ENCODE assay signal across 8 cellular contexts in the genomic region with DNA sequence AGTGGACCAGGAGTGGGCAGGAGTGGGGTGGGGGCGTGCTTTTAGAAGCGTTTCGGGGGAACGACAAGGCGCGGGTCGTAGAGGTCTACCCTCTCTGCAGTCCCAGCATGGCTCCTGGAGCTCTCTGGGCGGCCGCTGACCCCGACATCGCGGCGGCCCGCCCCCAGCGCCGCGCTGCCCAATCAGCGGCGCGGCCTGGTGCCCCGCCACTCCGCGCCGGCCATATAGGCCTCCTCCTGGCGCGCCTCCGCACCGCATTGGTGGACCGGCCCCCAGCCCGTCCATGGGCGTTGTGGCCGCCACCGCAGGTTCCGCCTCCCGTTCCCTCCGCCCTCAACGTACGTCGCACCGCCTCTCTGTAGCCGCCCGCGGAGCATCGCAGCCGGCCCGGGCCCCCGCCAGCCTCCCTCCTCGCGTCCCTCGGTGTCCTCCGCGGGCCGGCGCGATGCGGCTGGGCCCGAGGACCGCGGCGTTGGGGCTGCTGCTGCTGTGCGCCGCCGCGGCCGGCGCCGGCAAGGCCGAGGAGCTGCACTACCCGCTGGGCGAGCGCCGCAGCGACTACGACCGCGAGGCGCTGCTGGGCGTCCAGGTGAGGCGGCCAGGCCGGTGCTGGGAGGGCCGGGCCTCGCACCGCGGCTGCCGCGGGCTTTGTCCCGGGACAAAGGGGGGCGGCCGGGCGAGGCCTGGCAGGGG. TPM values are rescaled to one million over a fixed set of nuclear protein-coding genes. Genes with fewer than 3 reads are reported as not detected.
DNase-seq lines count a peak whose midpoint lies in the region; ATAC-seq and TF ChIP-seq lines count a peak whose summit lies in the region.

A gene with protein sequence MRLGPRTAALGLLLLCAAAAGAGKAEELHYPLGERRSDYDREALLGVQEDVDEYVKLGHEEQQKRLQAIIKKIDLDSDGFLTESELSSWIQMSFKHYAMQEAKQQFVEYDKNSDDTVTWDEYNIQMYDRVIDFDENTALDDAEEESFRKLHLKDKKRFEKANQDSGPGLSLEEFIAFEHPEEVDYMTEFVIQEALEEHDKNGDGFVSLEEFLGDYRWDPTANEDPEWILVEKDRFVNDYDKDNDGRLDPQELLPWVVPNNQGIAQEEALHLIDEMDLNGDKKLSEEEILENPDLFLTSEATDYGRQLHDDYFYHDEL (plus strand): TSS at position 353 of the 693 bp plus-strand sequence. CDS start 93 bp downstream, at position 446.

- TF ChIP-seq POLR2A in spleen (IDR thresholded peaks at IDR 0.05) = peak in 2 of 3 donors; percentile 62 to 87

- no peaks in the 10 kb centered on the region for H3K9me3 ChIP-seq in spleen

- TF ChIP-seq CTCF in spleen (IDR thresholded peaks at IDR 0.05 in 8 of 11, conservative IDR thresholded peaks at IDR 0.05 in 3 of 11) = peak in 4 of 11 experiments; percentile 28 to 60 (median 50)

- peak; percentile 98 for DNase-seq in AG20443 (ENCODE audit: low spot score)
- DNase-seq in NCI-H446 (lab: John Stamatoyannopoulos, UW) = peak; percentile 80 to 94
- peak; percentile 80 for DNase-seq in activated CD4-positive, CD25-positive, alpha-beta regulatory T cell treated with anti-CD3 and anti-CD28 coated beads, Interleukin-2, amount 50 U/mL, for 16 hours (ENCODE audit: low read depth, low spot score)
- DNase-seq in central memory CD4-positive, alpha-beta T cell = peak; percentile 90
- peak; percentile 92 for DNase-seq in inferior parietal cortex (ENCODE audit: extremely low spot score)
- DNase-seq in spleen = peak; percentile 100

- peaks cover 0 to 31% (median 11%) of the 10 kb centered on the region in 6 donors for H3K36me3 ChIP-seq in spleen

- peak within 1 kb of the TSS; percentile 53 to 88 (median 71) for H3K4me3 ChIP-seq in spleen

- no peaks in the 10 kb centered on the region for H3K27me3 ChIP-seq in spleen (replicated peaks in 1 of 7)

- 0 to 1% (median 0%) methylated on average over 29 to 90 of the region's 90 CpGs for WGBS in spleen, 5 donors

- intact Hi-C loops in spleen (cut with DNase I; ENCODE audit: low total_unique reads) = no loop called here

- H3K4me1 ChIP-seq in spleen = peaks cover 3 to 55% (median 37%) of the 10 kb centered on the region in 6 donors

- ATAC-seq in GM19043 (IDR thresholded peaks at IDR 0.05; ENCODE audit: low read depth, unreplicated experiment) (peak; percentile 94), HG03354 (IDR thresholded peaks at IDR 0.05; ENCODE audit: poor library complexity, severe bottlenecking, unreplicated experiment) (peak; percentile 97)

- peak within 1 kb of the TSS; percentile 66 to 93 (median 87) for H3K27ac ChIP-seq in spleen

RNA-seq across cellular contexts. Expression of the gene that starts here (rescaled TPM):
- total RNA-seq in spleen = 10 to 100 TPM; 24.6 to 38.3 (median 27.9) TPM
- 10 to 100 TPM; 31.3 to 36.1 (median 31.9) TPM for polyA plus RNA-seq in spleen

Comparison
In these comparisons a context has a peak if more than half of its experiments do, and no peak if none do; other contexts are left out.
1. Peak in every context shown above with its lines: DNase-seq, ATAC-seq, H3K4me3 ChIP-seq and H3K27ac ChIP-seq.